Comparison of ENCODE assay signal across 1 cellular context in genomic region chr9:87569008-87569908, GRCh38.
TF ChIP-seq lines count a peak whose summit lies in the region.

No MANE protein-coding gene starts in this region.

TF ChIP-seq in GM12878, 131 proteins besides CTCF, POLR2A, EP300 and RAD21 (continued from another document):
- TF ChIP-seq SPI1 (IDR thresholded peaks at IDR 0.05; ENCODE audit: borderline replicate concordance, insufficient read depth, low read depth, low read length) (no peak), HDGF (IDR thresholded peaks at IDR 0.05) (no peak), RAD51 (IDR thresholded peaks at IDR 0.05) (peak; percentile 66), STAT1 (conservative IDR thresholded peaks at IDR 0.05) (no peak), SP1 (IDR thresholded peaks at IDR 0.05; ENCODE audit: low read depth, low read length) (no peak), MAX (IDR thresholded peaks at IDR 0.05; ENCODE audit: low read depth, low read length) (no peak)
